ENCODE assay signal across 24 cellular contexts in genomic region chr19:6750062-6750461, GRCh38. TPM values are rescaled to one million over a fixed set of nuclear protein-coding genes. Genes with fewer than 3 reads are reported as not detected.
DNase-seq lines count a peak whose midpoint lies in the region; ATAC-seq, FAIRE-seq and TF ChIP-seq lines count a peak whose summit lies in the region.
"Had no signal": no experiment of that assay in that cellular context is flagged by ENCODE, and none has a peak within 500 bp of the region (broad histone marks: within the 10 kb centered on the region; RNA-seq: fewer than 3 reads in every experiment).

No MANE protein-coding gene starts in this region.

- FAIRE-seq in RCC 7860 (lab: Jason Lieb, UNC) = no peak

- intact Hi-C loops in Right ventricle myocardium inferior (cut with DNase I) = no loop called here
- intact Hi-C loops in cardiac septum (cut with DNase I) = no loop called here
- intact Hi-C loops in Right ventricle myocardium superior (cut with DNase I) = no loop called here

- H3K36me3 Mint-ChIP-seq in nephron (ENCODE audit: low read depth) = peaks cover 58% of the 10 kb centered on the region

- peak overlapping the region in 2 of 3 experiments; percentile 11 to 27 for H3K27ac Mint-ChIP-seq in nephron

- ATAC-seq in Right ventricle myocardium inferior = peak; percentile 60
- peak; percentile 38 for ATAC-seq in Right ventricle myocardium superior (ENCODE audit: poor library complexity)
- no peak for ATAC-seq in HG02885 (IDR thresholded peaks at IDR 0.05; ENCODE audit: poor library complexity, unreplicated experiment)

- H3K27me3 Mint-ChIP-seq in nephron (ENCODE audit: low read depth) = peaks cover 8% of the 10 kb centered on the region

- peaks cover 7% of the 10 kb centered on the region for H3K4me1 Mint-ChIP-seq in nephron

- H3K9me3 Mint-ChIP-seq in nephron = no peaks in the 10 kb centered on the region
- H3K9me3 Mint-ChIP-seq: neural crest cell had no signal

- H3K4me3 Mint-ChIP-seq in nephron = no peak overlapping the region
- H3K4me3 Mint-ChIP-seq: neural crest cell had no signal

- no peak for TF ChIP-seq CTCF in nephron (IDR thresholded peaks at IDR 0.05; ENCODE audit: unreplicated experiment in 3 of 3)

- peak; percentile 84 for DNase-seq in Right ventricle myocardium inferior (ENCODE audit: missing footprints)
- DNase-seq in cardiac septum (ENCODE audit: low spot score) = no peak
- DNase-seq in Right ventricle myocardium superior = peak; percentile 83
- peak; percentile 61 for DNase-seq in ureter (ENCODE audit: low spot score)
- no peak for DNase-seq in NCI-H526 treated with DMSO at 0.1 percent for 48 hours (lab: John Stamatoyannopoulos, UW)
- DNase-seq in RCC 7860 (ENCODE audit: low spot score) = no peak
- DNase-seq: activated CD4-positive, alpha-beta T cell treated with anti-CD3 and anti-CD28 coated beads, Interleukin-2, amount 50 U/mL, for 48 hours; activated CD4-positive, CD25-positive, alpha-beta regulatory T cell; activated effector memory CD4-positive, alpha-beta T cell treated with anti-CD3 and anti-CD28 coated beads, Interleukin-2, amount 50 U/mL, for 16 hours; AML-193; effector CD4-positive, alpha-beta T cell; H7; MG63; NCI-H1417 treated with DMSO at 0.1 percent for 48 hours; NCI-H524; RPMI8226; stimulated activated naive CD4-positive, alpha-beta T cell treated with Interleukin-2 at 50 U/mL for 16 hours; T1000; transverse colon had no signal

RNA-seq across cellular contexts. Expression of gene TRIP10, which starts 10.6 kb away (rescaled TPM):
- 147 TPM for total RNA-seq in Right ventricle myocardium inferior
- 86.1 TPM for total RNA-seq in cardiac septum
- 133 TPM for total RNA-seq in Right ventricle myocardium superior
- total RNA-seq in ureter = 86.0 TPM

RNA-seq across cellular contexts. Expression of gene GPR108, which starts 12.7 kb away (rescaled TPM):
- total RNA-seq in Right ventricle myocardium inferior (23.9 TPM), cardiac septum (22.5 TPM), Right ventricle myocardium superior (22.2 TPM), ureter (74.0 TPM)

RNA-seq across cellular contexts. Expression of gene SH2D3A, which starts 17.2 kb away (rescaled TPM):
- not detected for total RNA-seq in Right ventricle myocardium inferior
- total RNA-seq in cardiac septum = 0.40 TPM
- total RNA-seq in Right ventricle myocardium superior = not detected
- total RNA-seq in ureter = 68.7 TPM
- total RNA-seq: A172, neural crest cell had no signal

RNA-seq across cellular contexts. Expression of gene VAV1, which starts 22.4 kb away (rescaled TPM):
- total RNA-seq in Right ventricle myocardium inferior (3.1 TPM), cardiac septum (1.5 TPM), Right ventricle myocardium superior (2.8 TPM), ureter (12.1 TPM)
- total RNA-seq: A172, neural crest cell, smooth muscle cell had no signal

RNA-seq across cellular contexts. Expression of gene C3, which starts 29.6 kb away (rescaled TPM):
- total RNA-seq in Right ventricle myocardium inferior = 482 TPM
- total RNA-seq in cardiac septum = 50.6 TPM
- total RNA-seq in Right ventricle myocardium superior = 308 TPM
- total RNA-seq in ureter = 718 TPM

Comparison
In these comparisons a context has a peak if more than half of its experiments do, and no peak if none do; other contexts are left out.
1. DNase-seq: peak in Right ventricle myocardium inferior (single experiment), Right ventricle myocardium superior (single experiment) and ureter (single experiment); none in cardiac septum (single experiment), NCI-H526 treated with DMSO at 0.1 percent for 48 hours (single experiment) and RCC 7860 (single experiment).
2. RNA of gene SH2D3A, which starts 17.2 kb away (total RNA-seq): 68.7 TPM in ureter (single experiment); 0.40 TPM in cardiac septum (single experiment), not detected in Right ventricle myocardium inferior (single experiment) and not detected in Right ventricle myocardium superior (single experiment); every median in the first group is over 10 times any median in the second.